Comparison of ENCODE assay signal across 11 cellular contexts in the genomic region with DNA sequence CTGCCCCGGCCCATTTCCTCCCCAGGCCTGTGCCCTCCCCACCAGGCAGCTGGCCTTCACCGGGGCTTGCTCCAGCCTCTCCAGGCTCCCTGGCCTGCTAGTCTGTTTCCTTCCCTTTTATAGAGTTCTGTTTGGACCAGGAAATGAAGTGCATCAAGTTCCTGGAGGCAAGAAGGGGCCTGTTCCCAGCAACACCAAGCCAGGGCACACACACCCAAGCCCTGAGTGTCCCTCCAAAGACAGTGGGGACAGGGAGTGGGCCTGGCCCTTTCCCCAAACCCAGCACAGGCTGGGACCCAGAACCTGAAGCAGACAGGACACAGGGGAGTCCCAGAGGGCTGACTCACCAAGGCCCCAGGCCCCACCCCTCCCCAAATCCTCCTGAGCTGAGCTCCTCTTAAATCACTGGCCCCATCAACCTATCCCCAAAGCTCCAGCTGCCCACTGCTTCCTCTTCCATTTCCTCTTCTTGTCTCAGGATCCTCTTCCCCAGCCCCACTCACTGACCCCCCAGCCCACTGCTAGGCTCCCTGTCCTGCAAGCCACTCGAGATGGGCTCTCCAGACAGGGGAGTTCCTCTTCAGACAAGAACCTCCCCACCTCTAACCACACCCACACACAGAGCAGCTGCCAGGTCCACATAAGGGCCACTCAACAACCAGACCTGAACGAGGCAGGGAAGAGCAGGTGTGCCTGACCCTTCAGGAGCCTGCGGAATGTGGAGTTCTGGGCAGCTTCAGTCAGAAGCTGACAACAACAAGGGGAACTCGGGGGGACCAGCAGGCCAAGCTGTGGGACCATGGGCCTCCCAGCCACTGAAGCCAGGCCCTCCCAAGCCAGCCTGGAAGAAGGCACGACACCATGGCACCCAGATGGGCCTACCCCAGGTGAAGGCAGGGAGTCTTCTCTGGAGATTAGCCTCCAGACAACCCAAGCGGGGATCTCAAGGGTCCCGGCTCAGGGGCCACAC.
A peak's percentile ranks its signal among the peaks of the same experiment; 100 is the strongest.
DNase-seq lines count a peak whose midpoint lies in the region; ATAC-seq and TF ChIP-seq lines count a peak whose summit lies in the region.
"Had no signal": no experiment of that assay in that cellular context is flagged by ENCODE, and none has a peak within 500 bp of the region (broad histone marks: within the 10 kb centered on the region; RNA-seq: fewer than 3 reads in every experiment).

No MANE protein-coding gene starts in this region.

- H3K9ac ChIP-seq in colonic mucosa (ENCODE audit: low read depth in 2 of 2, low read length in 2 of 2) (peak overlapping the region; percentile 38 to 50), muscle layer of colon (ENCODE audit: low read length) (peak overlapping the region; percentile 74)

- H3K27ac ChIP-seq in colonic mucosa (peak overlapping the region; percentile 53), muscle layer of colon (ENCODE audit: low read depth, low read length) (peak overlapping the region; percentile 97), vagina (peak overlapping the region; percentile 87)

- H3K4me1 ChIP-seq in colonic mucosa (no peaks in the 10 kb centered on the region), muscle layer of colon (ENCODE audit: insufficient read depth, low read length) (peaks cover 99% of the 10 kb centered on the region), vagina (peaks cover 97% of the 10 kb centered on the region)

- intact Hi-C loops in colonic mucosa (cut with DNase I) (no loop called here), vagina (cut with DNase I) (no loop called here)

- no peaks in the 10 kb centered on the region for H3K36me3 Mint-ChIP-seq in activated naive CD8-positive, alpha-beta T cell treated with anti-CD3 and anti-CD28 coated beads, Interleukin-2, amount 10 ng/mL, durations not matched to agents 7 days and 5 days
- H3K36me3 Mint-ChIP-seq in activated naive CD8-positive, alpha-beta T cell treated with anti-CD3 and anti-CD28 coated beads for 36 hours: no peaks in the 10 kb centered on the region
- no peaks in the 10 kb centered on the region for H3K36me3 Mint-ChIP-seq in activated CD8-positive, alpha-beta memory T cell treated with anti-CD3 and anti-CD28 coated beads, Interleukin-2, amount 10 ng/mL, durations not matched to agents 7 days and 5 days
- H3K36me3 Mint-ChIP-seq: CD4-positive, CD25-positive, alpha-beta regulatory T cell had no signal

- H3K9me3 ChIP-seq in colonic mucosa (no peaks in the 10 kb centered on the region), muscle layer of colon (ENCODE audit: low read length) (no peaks in the 10 kb centered on the region), vagina (no peaks in the 10 kb centered on the region)

- H3K4me3 ChIP-seq in colonic mucosa (no peak overlapping the region), muscle layer of colon (ENCODE audit: low read depth in 1 of 2, low read length in 2 of 2) (peak overlapping the region; percentile 5 to 40), vagina (peak overlapping the region in 1 of 2 donors; percentile 12)

- H3K4me3 Mint-ChIP-seq in activated naive CD8-positive, alpha-beta T cell treated with anti-CD3 and anti-CD28 coated beads, Interleukin-2, amount 10 ng/mL, durations not matched to agents 7 days and 5 days: no peak overlapping the region
- no peak overlapping the region for H3K4me3 Mint-ChIP-seq in activated naive CD8-positive, alpha-beta T cell treated with anti-CD3 and anti-CD28 coated beads for 36 hours
- H3K4me3 Mint-ChIP-seq in activated CD8-positive, alpha-beta memory T cell treated with anti-CD3 and anti-CD28 coated beads, Interleukin-2, amount 10 ng/mL, durations not matched to agents 7 days and 5 days: no peak overlapping the region
- H3K4me3 Mint-ChIP-seq: CD4-positive, CD25-positive, alpha-beta regulatory T cell had no signal

- TF ChIP-seq POLR2A in vagina (IDR thresholded peaks at IDR 0.05): no peak

- CTCF ChIA-PET in activated CD8-positive, alpha-beta memory T cell treated with anti-CD3 and anti-CD28 coated beads, Interleukin-2, amount 10 ng/mL, durations not matched to agents 7 days and 5 days (lab: Charles Lee): interaction anchor here (0.8 kb wide), 1 partner anchor 143 kb away, joined by 3 read pairs; no protein-coding TSS in a partner anchor

- POLR2A ChIA-PET in activated naive CD8-positive, alpha-beta T cell treated with anti-CD3 and anti-CD28 coated beads, Interleukin-2, amount 10 ng/mL, durations not matched to agents 7 days and 5 days (lab: Charles Lee): no interaction called here

- no peak for DNase-seq in activated naive CD8-positive, alpha-beta T cell treated with anti-CD3 and anti-CD28 coated beads, Interleukin-2, amount 10 ng/mL, durations not matched to agents 7 days and 5 days
- DNase-seq in activated naive CD8-positive, alpha-beta T cell treated with anti-CD3 and anti-CD28 coated beads for 36 hours: no peak
- DNase-seq in colonic mucosa: no peak
- no peak for DNase-seq in vagina (ENCODE audit: extremely low spot score in 2 of 2)
- no peak for DNase-seq in stimulated activated CD4-positive, alpha-beta T cell treated with anti-CD3 and anti-CD28 coated beads, Interleukin-2, amount 100 ng/mL, for 24 hours
- DNase-seq in activated CD8-positive, alpha-beta memory T cell treated with anti-CD3 and anti-CD28 coated beads, Interleukin-2, amount 10 ng/mL, durations not matched to agents 7 days and 5 days: no peak
- DNase-seq: activated naive CD4-positive, alpha-beta T cell treated with anti-CD3 and anti-CD28 coated beads, Interleukin-2, amount 50 U/mL, for 16 hours; CD4-positive, CD25-positive, alpha-beta regulatory T cell; hypothalamus had no signal

- no peaks in the 10 kb centered on the region for H3K9me3 Mint-ChIP-seq in activated naive CD8-positive, alpha-beta T cell treated with anti-CD3 and anti-CD28 coated beads, Interleukin-2, amount 10 ng/mL, durations not matched to agents 7 days and 5 days
- no peaks in the 10 kb centered on the region for H3K9me3 Mint-ChIP-seq in activated naive CD8-positive, alpha-beta T cell treated with anti-CD3 and anti-CD28 coated beads for 36 hours
- H3K9me3 Mint-ChIP-seq in activated CD8-positive, alpha-beta memory T cell treated with anti-CD3 and anti-CD28 coated beads, Interleukin-2, amount 10 ng/mL, durations not matched to agents 7 days and 5 days (ENCODE audit: low read depth): no peaks in the 10 kb centered on the region
- H3K9me3 Mint-ChIP-seq: CD4-positive, CD25-positive, alpha-beta regulatory T cell had no signal

- peak overlapping the region; percentile 37 for H3K27ac Mint-ChIP-seq in activated naive CD8-positive, alpha-beta T cell treated with anti-CD3 and anti-CD28 coated beads, Interleukin-2, amount 10 ng/mL, durations not matched to agents 7 days and 5 days
- no peak overlapping the region for H3K27ac Mint-ChIP-seq in activated naive CD8-positive, alpha-beta T cell treated with anti-CD3 and anti-CD28 coated beads for 36 hours
- no peak overlapping the region for H3K27ac Mint-ChIP-seq in activated CD8-positive, alpha-beta memory T cell treated with anti-CD3 and anti-CD28 coated beads, Interleukin-2, amount 10 ng/mL, durations not matched to agents 7 days and 5 days
- H3K27ac Mint-ChIP-seq: CD4-positive, CD25-positive, alpha-beta regulatory T cell had no signal

- peaks cover 33% of the 10 kb centered on the region for H3K27me3 Mint-ChIP-seq in activated naive CD8-positive, alpha-beta T cell treated with anti-CD3 and anti-CD28 coated beads, Interleukin-2, amount 10 ng/mL, durations not matched to agents 7 days and 5 days
- peaks cover 6% of the 10 kb centered on the region for H3K27me3 Mint-ChIP-seq in activated naive CD8-positive, alpha-beta T cell treated with anti-CD3 and anti-CD28 coated beads for 36 hours
- peaks cover 26% of the 10 kb centered on the region for H3K27me3 Mint-ChIP-seq in activated CD8-positive, alpha-beta memory T cell treated with anti-CD3 and anti-CD28 coated beads, Interleukin-2, amount 10 ng/mL, durations not matched to agents 7 days and 5 days

- ATAC-seq in activated naive CD8-positive, alpha-beta T cell treated with anti-CD3 and anti-CD28 coated beads, Interleukin-2, amount 10 ng/mL, durations not matched to agents 7 days and 5 days (ENCODE audit: low read depth): no peak
- ATAC-seq in activated CD8-positive, alpha-beta memory T cell treated with anti-CD3 and anti-CD28 coated beads, Interleukin-2, amount 10 ng/mL, durations not matched to agents 7 days and 5 days: no peak
- ATAC-seq in GM21526 (IDR thresholded peaks at IDR 0.05; ENCODE audit: low FRiP score, unreplicated experiment): no peak

- H3K27me3 ChIP-seq in colonic mucosa (no peaks in the 10 kb centered on the region), muscle layer of colon (ENCODE audit: control insufficient read depth in 1 of 2, insufficient read depth in 2 of 2, low read length in 2 of 2) (no peaks in the 10 kb centered on the region), vagina (no peaks in the 10 kb centered on the region)

- H3K36me3 ChIP-seq in colonic mucosa: no peaks in the 10 kb centered on the region
- H3K36me3 ChIP-seq in muscle layer of colon (ENCODE audit: insufficient read depth, low read length): peaks cover 34% of the 10 kb centered on the region
- no peaks in the 10 kb centered on the region for H3K36me3 ChIP-seq in vagina

- H3K4me1 Mint-ChIP-seq in activated naive CD8-positive, alpha-beta T cell treated with anti-CD3 and anti-CD28 coated beads, Interleukin-2, amount 10 ng/mL, durations not matched to agents 7 days and 5 days: peaks cover 38% of the 10 kb centered on the region
- H3K4me1 Mint-ChIP-seq in activated naive CD8-positive, alpha-beta T cell treated with anti-CD3 and anti-CD28 coated beads for 36 hours: peaks cover 8% of the 10 kb centered on the region
- peaks cover 18% of the 10 kb centered on the region for H3K4me1 Mint-ChIP-seq in activated CD8-positive, alpha-beta memory T cell treated with anti-CD3 and anti-CD28 coated beads, Interleukin-2, amount 10 ng/mL, durations not matched to agents 7 days and 5 days

- TF ChIP-seq CTCF in colonic mucosa (IDR thresholded peaks at IDR 0.05) (no peak), vagina (IDR thresholded peaks at IDR 0.05) (no peak)
